In the genomic region with DNA sequence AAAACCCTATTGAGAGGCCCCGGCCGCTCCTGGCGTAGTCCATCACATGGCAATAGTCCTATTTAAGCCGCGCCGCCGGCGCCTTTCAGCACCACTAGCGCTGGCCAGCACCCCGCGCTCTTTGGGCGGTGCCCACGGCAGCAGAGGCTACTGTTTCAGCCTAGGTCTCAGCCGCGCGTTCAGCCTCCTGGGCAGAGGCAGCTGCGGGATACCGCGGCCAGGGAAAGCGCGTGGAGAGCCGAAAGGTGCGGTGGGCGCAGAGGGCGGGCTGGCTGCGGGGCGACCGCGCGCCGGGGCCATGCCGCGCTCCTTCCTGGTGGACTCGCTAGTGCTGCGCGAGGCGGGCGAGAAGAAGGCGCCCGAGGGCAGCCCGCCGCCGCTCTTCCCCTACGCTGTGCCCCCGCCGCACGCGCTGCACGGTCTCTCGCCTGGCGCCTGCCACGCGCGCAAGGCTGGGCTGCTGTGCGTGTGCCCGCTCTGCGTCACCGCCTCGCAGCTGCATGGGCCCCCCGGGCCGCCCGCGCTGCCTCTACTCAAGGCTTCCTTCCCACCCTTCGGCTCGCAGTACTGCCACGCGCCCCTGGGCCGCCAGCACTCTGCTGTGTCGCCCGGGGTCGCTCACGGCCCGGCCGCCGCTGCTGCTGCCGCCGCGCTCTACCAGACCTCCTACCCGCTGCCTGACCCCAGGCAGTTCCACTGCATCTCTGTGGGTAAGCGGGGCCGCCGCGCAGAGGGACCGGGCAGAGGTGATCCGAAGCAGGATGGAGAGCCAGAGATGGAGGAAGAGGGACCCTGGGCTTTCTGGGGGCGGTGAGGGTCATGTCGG, we compare ENCODE assay signal across 8 cellular contexts. TPM values are rescaled to one million over a fixed set of nuclear protein-coding genes. Genes with fewer than 3 reads are reported as not detected.
DNase-seq lines count a peak whose midpoint lies in the region; ATAC-seq lines count a peak whose summit lies in the region.

A gene (plus strand): TSS at position 91 of the 826 bp plus-strand sequence. CDS start 208 bp downstream, at position 299.

- H3K79me2 ChIP-seq in ACC112 (ENCODE audit: control insufficient read depth, insufficient read depth, low read length, unreplicated experiment) = no peaks in the 10 kb centered on the region

- H3K36me3 ChIP-seq in ACC112 (ENCODE audit: insufficient read depth, low read length) = no peaks in the 10 kb centered on the region

- H3K27me3 ChIP-seq in ACC112 (ENCODE audit: insufficient read depth, low read length) (peaks cover 99% of the 10 kb centered on the region), mononuclear cell (ENCODE audit: insufficient read depth, low read length) (peaks cover 95% of the 10 kb centered on the region)

- no peak within 1 kb of the TSS for H2AFZ ChIP-seq in ACC112 (ENCODE audit: low read length, unreplicated experiment)

- H3K27ac ChIP-seq in ACC112 (ENCODE audit: low read depth, low read length) = no peak within 1 kb of the TSS

- peak; percentile 51 for ATAC-seq in HG03354 (IDR thresholded peaks at IDR 0.05; ENCODE audit: poor library complexity, severe bottlenecking, unreplicated experiment)

- no peaks in the 10 kb centered on the region for H3K9me3 ChIP-seq in mononuclear cell (ENCODE audit: low read depth, low read length)

- no peaks in the 10 kb centered on the region for H3K4me1 ChIP-seq in ACC112 (ENCODE audit: control insufficient read depth, insufficient read depth, low read length, unreplicated experiment)
- H3K4me1 ChIP-seq in mononuclear cell (ENCODE audit: insufficient read depth, low read length) = peaks cover 28% of the 10 kb centered on the region

- DNase-seq in activated CD4-positive, alpha-beta T cell treated with anti-CD3 and anti-CD28 coated beads for 48 hours = peak; percentile 72
- peak; percentile 82 for DNase-seq in epidermal melanocyte (ENCODE audit: insufficient read length, low spot score)
- peak; percentile 20 for DNase-seq in stimulated activated CD8-positive, alpha-beta memory T cell treated with anti-CD3 and anti-CD28 coated beads, Interleukin-4, amount 100 ng/mL, for 24 hours (ENCODE audit: low read depth)
- no peak for DNase-seq in Kasumi-1 (lab: John Stamatoyannopoulos, UW)
- no peak for DNase-seq in HCEC 1CT

- peak within 1 kb of the TSS; percentile 56 for H3K4me3 ChIP-seq in ACC112 (ENCODE audit: low read depth, low read length)
- peak within 1 kb of the TSS; percentile 1 for H3K4me3 ChIP-seq in mononuclear cell (ENCODE audit: low read length)

RNA-seq across cellular contexts. Expression of the gene that starts here (rescaled TPM):
- not detected for total RNA-seq in mononuclear cell

Comparison
In these comparisons a context has a peak if more than half of its experiments do, and no peak if none do; other contexts are left out.
1. DNase-seq: peak in activated CD4-positive, alpha-beta T cell treated with anti-CD3 and anti-CD28 coated beads for 48 hours (single experiment), epidermal melanocyte (single experiment) and stimulated activated CD8-positive, alpha-beta memory T cell treated with anti-CD3 and anti-CD28 coated beads, Interleukin-4, amount 100 ng/mL, for 24 hours (single experiment); none in Kasumi-1 (0 of 2) and HCEC 1CT (single experiment).